In the genomic region with DNA sequence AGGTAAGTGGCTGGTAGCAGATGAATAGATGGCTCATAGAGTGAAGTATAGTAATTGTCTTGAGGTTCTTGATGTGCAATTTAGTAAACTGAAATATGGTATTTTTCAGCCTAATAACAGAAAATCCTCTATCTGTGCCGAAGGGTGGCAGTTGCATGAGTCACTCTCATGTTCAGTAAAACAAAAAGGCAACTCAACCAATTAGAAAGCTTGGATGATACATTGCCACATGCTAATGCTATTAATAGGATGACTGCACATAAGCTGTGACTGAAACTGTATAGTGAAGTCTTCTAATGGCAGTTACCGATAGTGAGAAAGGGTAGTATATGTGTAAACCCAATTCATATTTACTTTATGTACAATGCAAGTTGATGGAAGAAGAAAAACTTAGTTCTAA, we compare ENCODE assay signal across 19 cellular contexts. TPM values are rescaled to one million over a fixed set of nuclear protein-coding genes. Genes with fewer than 3 reads are reported as not detected.
DNase-seq lines count a peak whose midpoint lies in the region; ATAC-seq and TF ChIP-seq lines count a peak whose summit lies in the region.
"Had no signal": no experiment of that assay in that cellular context is flagged by ENCODE, and none has a peak within 500 bp of the region (broad histone marks: within the 10 kb centered on the region; RNA-seq: fewer than 3 reads in every experiment).

No MANE protein-coding gene starts in this region.

- TF ChIP-seq CTCF in choroid plexus epithelial cell (conservative IDR thresholded peaks at IDR 0.05; ENCODE audit: low read depth, low read length): no peak
- no peak for TF ChIP-seq CTCF in nephron progenitor cell (IDR thresholded peaks at IDR 0.05)
- TF ChIP-seq CTCF in activated CD8-positive, alpha-beta T cell treated with anti-CD3 and anti-CD28 coated beads for 36 hours (IDR thresholded peaks at IDR 0.05): no peak

- no peaks in the 10 kb centered on the region for H3K9me3 Mint-ChIP-seq in nephron progenitor cell
- H3K9me3 Mint-ChIP-seq in activated CD8-positive, alpha-beta T cell treated with anti-CD3 and anti-CD28 coated beads for 36 hours: no peaks in the 10 kb centered on the region

- peaks cover 8% of the 10 kb centered on the region for H3K27me3 Mint-ChIP-seq in nephron progenitor cell (ENCODE audit: low read depth, poor library complexity)
- H3K27me3 Mint-ChIP-seq in activated CD8-positive, alpha-beta T cell treated with anti-CD3 and anti-CD28 coated beads for 36 hours: no peaks in the 10 kb centered on the region
- H3K27me3 Mint-ChIP-seq: activated naive CD8-positive, alpha-beta T cell treated with anti-CD3 and anti-CD28 coated beads for 36 hours had no signal

- H3K4me3 ChIP-seq in choroid plexus epithelial cell (ENCODE audit: low read depth, low read length): no peak overlapping the region

- no peak overlapping the region for H3K4me3 Mint-ChIP-seq in nephron progenitor cell
- no peak overlapping the region for H3K4me3 Mint-ChIP-seq in activated CD8-positive, alpha-beta T cell treated with anti-CD3 and anti-CD28 coated beads for 36 hours
- H3K4me3 Mint-ChIP-seq: activated naive CD8-positive, alpha-beta T cell treated with anti-CD3 and anti-CD28 coated beads for 36 hours had no signal

- H3K36me3 Mint-ChIP-seq in nephron progenitor cell (ENCODE audit: low read depth): no peaks in the 10 kb centered on the region
- no peaks in the 10 kb centered on the region for H3K36me3 Mint-ChIP-seq in activated CD8-positive, alpha-beta T cell treated with anti-CD3 and anti-CD28 coated beads for 36 hours (ENCODE audit: low read depth)
- H3K36me3 Mint-ChIP-seq: activated naive CD8-positive, alpha-beta T cell treated with anti-CD3 and anti-CD28 coated beads for 36 hours had no signal

- intact Hi-C loops in activated CD8-positive, alpha-beta T cell treated with anti-CD3 and anti-CD28 coated beads for 36 hours (cut with micrococcal nuclease): no loop called here

- ATAC-seq in GM18499 (IDR thresholded peaks at IDR 0.05; ENCODE audit: insufficient read depth, unreplicated experiment) (peak; percentile 38), GM21529 (IDR thresholded peaks at IDR 0.05; ENCODE audit: unreplicated experiment) (peak; percentile 49), HG03460 (IDR thresholded peaks at IDR 0.05; ENCODE audit: unreplicated experiment) (peak; percentile 39), HG02970 (IDR thresholded peaks at IDR 0.05; ENCODE audit: low FRiP score, unreplicated experiment) (no peak)
- no peak for ATAC-seq in activated CD8-positive, alpha-beta T cell treated with anti-CD3 and anti-CD28 coated beads for 36 hours

- peaks cover 15% of the 10 kb centered on the region for H3K4me1 Mint-ChIP-seq in nephron progenitor cell
- no peaks in the 10 kb centered on the region for H3K4me1 Mint-ChIP-seq in activated CD8-positive, alpha-beta T cell treated with anti-CD3 and anti-CD28 coated beads for 36 hours (ENCODE audit: low read depth)
- H3K4me1 Mint-ChIP-seq: activated naive CD8-positive, alpha-beta T cell treated with anti-CD3 and anti-CD28 coated beads for 36 hours had no signal

- POLR2A ChIA-PET in activated CD8-positive, alpha-beta T cell treated with anti-CD3 and anti-CD28 coated beads for 36 hours (lab: Charles Lee): no interaction called here

- no peak overlapping the region for H3K27ac Mint-ChIP-seq in nephron progenitor cell
- no peak overlapping the region for H3K27ac Mint-ChIP-seq in activated CD8-positive, alpha-beta T cell treated with anti-CD3 and anti-CD28 coated beads for 36 hours
- H3K27ac Mint-ChIP-seq: activated naive CD8-positive, alpha-beta T cell treated with anti-CD3 and anti-CD28 coated beads for 36 hours had no signal

- peak; percentile 0 for DNase-seq in choroid plexus epithelial cell (ENCODE audit: low read depth)
- DNase-seq in effector CD8-positive, alpha-beta T cell (lab: John Stamatoyannopoulos, UW): no peak
- DNase-seq in nephron progenitor cell: no peak
- DNase-seq in activated CD8-positive, alpha-beta T cell treated with anti-CD3 and anti-CD28 coated beads for 36 hours: no peak
- DNase-seq: activated naive CD8-positive, alpha-beta T cell treated with anti-CD3 and anti-CD28 coated beads for 36 hours; AML-193; cerebellar nuclear complex; DND-41; Karpas-422; midbrain; NCI-H510A treated with DMSO at 0.1 percent for 48 hours; SHP77; stimulated activated CD4-positive, alpha-beta T cell treated with anti-CD3 and anti-CD28 coated beads, Interleukin-2, amount 100 ng/mL, for 48 hours; stimulated activated naive CD4-positive, alpha-beta T cell treated with Interleukin-2 at 50 U/mL for 16 hours had no signal

- CTCF ChIA-PET in activated CD8-positive, alpha-beta T cell treated with anti-CD3 and anti-CD28 coated beads for 36 hours (lab: Charles Lee): no interaction called here

RNA-seq across cellular contexts. Expression of a gene that starts 52.2 kb away (rescaled TPM):
- total RNA-seq in activated CD8-positive, alpha-beta T cell treated with anti-CD3 and anti-CD28 coated beads for 36 hours: not detected
- total RNA-seq: activated naive CD8-positive, alpha-beta T cell treated with anti-CD3 and anti-CD28 coated beads for 36 hours; fibroblast of lung had no signal

Comparison
In these comparisons a context has a peak if more than half of its experiments do, and no peak if none do; other contexts are left out.
1. ATAC-seq: peak in GM18499 (single experiment), GM21529 (single experiment) and HG03460 (single experiment); none in activated CD8-positive, alpha-beta T cell treated with anti-CD3 and anti-CD28 coated beads for 36 hours (single experiment) and HG02970 (single experiment).